ENCODE assay signal across 9 cellular contexts in the genomic region with DNA sequence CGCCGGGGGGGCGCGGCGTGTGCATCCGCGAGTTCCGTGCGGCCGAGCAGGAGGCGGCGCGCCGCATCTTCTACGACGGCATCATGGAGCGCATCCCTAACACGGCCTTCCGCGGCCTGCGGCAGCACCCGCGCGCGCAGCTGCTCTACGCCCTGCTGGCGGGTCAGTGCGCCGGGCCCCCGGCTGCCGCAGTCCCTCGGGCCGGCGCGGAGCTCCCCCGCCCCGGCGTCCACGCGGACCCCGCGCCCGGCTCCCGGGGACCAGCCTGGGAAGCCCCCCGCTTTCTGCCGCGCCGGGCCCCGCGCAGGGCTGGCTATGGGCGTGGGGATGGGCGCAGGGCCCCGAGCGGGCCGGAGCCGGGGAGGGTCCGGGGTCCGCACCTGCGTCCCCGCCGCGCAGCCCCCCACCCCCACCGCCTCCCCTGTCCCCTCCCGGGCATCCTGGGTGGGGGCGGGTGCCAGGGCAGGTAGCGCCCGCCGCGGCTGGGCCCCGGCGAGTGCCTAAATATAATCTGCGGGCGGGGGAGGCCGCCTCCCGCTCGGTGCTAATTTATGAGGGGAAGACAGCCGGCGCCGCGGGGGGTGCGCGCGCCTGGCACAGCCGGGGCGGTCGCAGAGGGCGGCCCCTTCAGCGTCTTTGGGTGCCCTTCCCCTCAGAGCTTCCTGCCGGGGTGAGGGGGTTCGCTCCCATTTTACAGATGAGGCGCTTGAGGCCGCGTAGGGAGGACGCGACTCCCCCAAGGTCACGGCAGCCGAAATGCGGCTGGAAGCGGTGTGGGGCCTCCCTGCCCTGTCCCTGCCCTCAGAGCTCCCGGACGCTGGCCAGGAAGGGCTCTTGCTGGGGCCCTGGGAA. TPM values are rescaled to one million over a fixed set of nuclear protein-coding genes. Genes with fewer than 3 reads are reported as not detected.
DNase-seq lines count a peak whose midpoint lies in the region; ATAC-seq lines count a peak whose summit lies in the region.
"Had no signal": no experiment of that assay in that cellular context is flagged by ENCODE, and none has a peak within 500 bp of the region (broad histone marks: within the 10 kb centered on the region; RNA-seq: fewer than 3 reads in every experiment).

No MANE protein-coding gene starts in this region.

- no peak overlapping the region for H3K27ac Mint-ChIP-seq in T-cell
- H3K27ac Mint-ChIP-seq: activated naive CD4-positive, alpha-beta T cell treated with anti-CD3 and anti-CD28 coated beads for 36 hours had no signal

- peak overlapping the region in 2 of 3 donors; percentile 17 to 37 for H3K4me3 Mint-ChIP-seq in T-cell

- DNase-seq in 8988T (peak; percentile 77), DMS53 treated with DMSO at 0.1 percent for 48 hours (lab: John Stamatoyannopoulos, UW; ENCODE audit: unreplicated experiment) (peak; percentile 43), T-cell (no peak), iris pigment epithelial cell (ENCODE audit: low read depth) (peak; percentile 12), epidermal melanocyte (ENCODE audit: insufficient read length, low spot score) (no peak)
- DNase-seq: activated naive CD4-positive, alpha-beta T cell treated with anti-CD3 and anti-CD28 coated beads for 36 hours had no signal

- peaks cover 0 to 7% (median 2%) of the 10 kb centered on the region in 3 donors for H3K4me1 Mint-ChIP-seq in T-cell

- POLR2A ChIA-PET in T-cell (lab: Charles Lee): interaction anchor here in 1 of 2 donors (0.6 kb wide), 1 partner anchor 42 kb away, joined by 6 read pairs; no protein-coding TSS in a partner anchor

- H3K36me3 Mint-ChIP-seq in T-cell: no peaks in the 10 kb centered on the region

- CTCF ChIA-PET in T-cell (lab: Charles Lee): no interaction called here

- peaks cover 23 to 39% of the 10 kb centered on the region in 2 donors for H3K27me3 Mint-ChIP-seq in T-cell

- no peaks in the 10 kb centered on the region for H3K9me3 Mint-ChIP-seq in T-cell
- H3K9me3 Mint-ChIP-seq: activated naive CD4-positive, alpha-beta T cell treated with anti-CD3 and anti-CD28 coated beads for 36 hours had no signal

- ATAC-seq in T-cell (replicated peaks in 1 of 4) (peak; percentile 25 to 60 (median 44)), HG02678 (IDR thresholded peaks at IDR 0.05; ENCODE audit: unreplicated experiment) (no peak), HG03280 (IDR thresholded peaks at IDR 0.05; ENCODE audit: unreplicated experiment) (no peak), HG02870 (IDR thresholded peaks at IDR 0.05; ENCODE audit: unreplicated experiment) (no peak)

RNA-seq across cellular contexts. Expression of a gene that starts 0.8 kb away (rescaled TPM):
- under 1 TPM in 4 of 5 donors, not detected in 1; 0.06 to 0.35 (median 0.11) TPM for total RNA-seq in T-cell

RNA-seq across cellular contexts. Expression of a gene that starts 51.2 kb away (rescaled TPM):
- total RNA-seq in T-cell: 10 to 100 TPM; 40.7 to 55.1 (median 46.2) TPM

Comparison
In these comparisons a context has a peak if more than half of its experiments do, and no peak if none do; other contexts are left out.
1. DNase-seq: peak in 8988T (single experiment), DMS53 treated with DMSO at 0.1 percent for 48 hours (single experiment) and iris pigment epithelial cell (single experiment); none in T-cell (0 of 34) and epidermal melanocyte (single experiment).
2. ATAC-seq: peak in T-cell (4 of 4); none in HG02678 (single experiment), HG03280 (single experiment) and HG02870 (single experiment).